ENCODE assay signal across 26 cellular contexts in the genomic region with DNA sequence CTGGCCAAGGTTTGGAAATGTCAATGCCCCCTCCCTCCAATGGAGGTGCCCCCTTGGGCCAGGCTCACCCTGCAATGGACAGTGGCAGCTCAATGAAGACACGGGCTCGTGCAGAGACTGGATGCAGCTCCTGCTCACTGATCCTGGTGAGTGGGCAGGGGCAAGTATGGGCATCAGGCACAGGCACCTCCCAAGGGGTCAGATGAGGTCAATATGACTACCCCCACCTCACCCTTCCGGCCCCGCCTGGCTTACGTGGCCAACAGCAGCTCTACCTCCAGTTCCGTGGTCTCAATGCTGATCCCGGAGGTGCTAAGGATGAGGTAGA. TPM values are rescaled to one million over a fixed set of nuclear protein-coding genes. Genes with fewer than 3 reads are reported as not detected.
"Had no signal": no experiment of that assay in that cellular context is flagged by ENCODE, and none has a peak within 500 bp of the region (broad histone marks: within the 10 kb centered on the region; RNA-seq: fewer than 3 reads in every experiment).

No MANE protein-coding gene starts in this region.

- H3K9me3 Mint-ChIP-seq: naive thymus-derived CD4-positive, alpha-beta T cell; nephron; stimulated activated naive B cell treated with anti-CD40 and anti-IgM and Interleukin-4, amounts not matched to agents 10 μg/mL and 1 μg/mL and 100 μg/mL, for 72 hours; stimulated activated naive CD8-positive, alpha-beta T cell treated with anti-CD3 and anti-CD28 coated beads, Interleukin-15, Interleukin-2, amounts not matched to agents 100 ng/mL and 50 ng/mL, for 24 hours had no signal

- H3K27me3 ChIP-seq: esophagus muscularis mucosa, gastroesophageal sphincter, heart left ventricle, hepatocyte, left lung, ovary, spleen, tibial nerve, upper lobe of left lung had no signal

- H3K4me1 Mint-ChIP-seq: naive thymus-derived CD4-positive, alpha-beta T cell; nephron had no signal

- H2AFZ ChIP-seq: hepatocyte had no signal

- H3K4me3 Mint-ChIP-seq: naive thymus-derived CD4-positive, alpha-beta T cell; nephron; stimulated activated naive B cell treated with anti-CD40 and anti-IgM and Interleukin-4, amounts not matched to agents 10 μg/mL and 1 μg/mL and 100 μg/mL, for 72 hours; stimulated activated naive CD8-positive, alpha-beta T cell treated with anti-CD3 and anti-CD28 coated beads, Interleukin-15, Interleukin-2, amounts not matched to agents 100 ng/mL and 50 ng/mL, for 24 hours had no signal

- H3K36me3 ChIP-seq: ovary, upper lobe of left lung had no signal

- H3K4me2 ChIP-seq: hepatocyte had no signal

- H3K36me3 Mint-ChIP-seq: naive thymus-derived CD4-positive, alpha-beta T cell; stimulated activated naive B cell treated with anti-CD40 and anti-IgM and Interleukin-4, amounts not matched to agents 10 μg/mL and 1 μg/mL and 100 μg/mL, for 72 hours had no signal

- H3K27ac Mint-ChIP-seq: nephron; stimulated activated naive B cell treated with anti-CD40 and anti-IgM and Interleukin-4, amounts not matched to agents 10 μg/mL and 1 μg/mL and 100 μg/mL, for 72 hours; stimulated activated naive CD8-positive, alpha-beta T cell treated with anti-CD3 and anti-CD28 coated beads, Interleukin-15, Interleukin-2, amounts not matched to agents 100 ng/mL and 50 ng/mL, for 24 hours had no signal

- H3K27me3 Mint-ChIP-seq: naive thymus-derived CD4-positive, alpha-beta T cell; stimulated activated naive CD8-positive, alpha-beta T cell treated with anti-CD3 and anti-CD28 coated beads, Interleukin-15, Interleukin-2, amounts not matched to agents 100 ng/mL and 50 ng/mL, for 24 hours had no signal

- H3K9me3 ChIP-seq: esophagus muscularis mucosa, gastroesophageal sphincter, heart left ventricle, left lung, ovary, spleen, thoracic aorta, tibial nerve, upper lobe of left lung had no signal

- H3K27ac ChIP-seq: esophagus muscularis mucosa, foreskin keratinocyte, hepatocyte, left lung, ovary, skin epidermis, spleen, thoracic aorta, tibial nerve, upper lobe of left lung had no signal

- H3K4me3 ChIP-seq: coronary artery, esophagus muscularis mucosa, gastroesophageal sphincter, heart left ventricle, hepatocyte, left lung, ovary, skin epidermis, spleen, thoracic aorta, tibial nerve, upper lobe of left lung had no signal

- ATAC-seq: foreskin keratinocyte; gastroesophageal sphincter; left lung; naive thymus-derived CD4-positive, alpha-beta T cell; stimulated activated naive B cell treated with anti-CD40 and anti-IgM and Interleukin-4, amounts not matched to agents 10 μg/mL and 1 μg/mL and 100 μg/mL, for 72 hours had no signal

- H3K4me1 ChIP-seq: foreskin keratinocyte, left lung, spleen, upper lobe of left lung had no signal

- DNase-seq: dermis blood vessel endothelial cell; effector memory CD4-positive, alpha-beta T cell; foreskin keratinocyte; heart left ventricle; left cardiac atrium; mesenchymal stem cell; midbrain; naive thymus-derived CD4-positive, alpha-beta T cell; nucleus accumbens; posterior cingulate gyrus; retina; spleen; stimulated activated CD4-positive, alpha-beta T cell treated with anti-CD3 and anti-CD28 coated beads, Interleukin-4, amount 100 ng/mL, for 4 hours; stimulated activated naive B cell treated with anti-CD40 and anti-IgM and Interleukin-4, amounts not matched to agents 10 μg/mL and 1 μg/mL and 100 μg/mL, for 72 hours; upper lobe of left lung had no signal

RNA-seq across cellular contexts. Expression of a gene that starts 13.6 kb away (rescaled TPM):
- polyA plus RNA-seq: naive thymus-derived CD4-positive, alpha-beta T cell had no signal
